ENCODE assay signal across 13 cellular contexts in the genomic region with DNA sequence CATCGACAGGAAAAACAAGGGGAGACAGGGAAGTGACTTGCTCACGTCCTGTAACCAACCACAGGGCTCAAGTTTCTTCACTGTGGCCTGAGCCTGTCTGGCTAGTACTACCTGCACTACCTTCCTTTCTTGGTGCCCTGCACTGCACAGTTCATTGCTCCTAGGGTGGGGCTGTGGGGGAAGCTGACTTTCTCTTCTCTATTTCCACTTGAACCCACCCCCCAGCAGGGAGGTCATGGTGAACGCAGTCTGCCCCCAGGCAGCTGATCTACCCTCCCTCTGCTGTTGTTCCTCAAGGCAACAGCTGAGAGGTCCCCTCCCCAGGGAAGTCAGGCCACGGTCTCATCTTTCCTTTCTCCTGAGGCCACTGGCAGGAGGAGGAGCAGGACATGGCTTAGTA.
DNase-seq lines count a peak whose midpoint lies in the region; ATAC-seq and TF ChIP-seq lines count a peak whose summit lies in the region.
"Had no signal": no experiment of that assay in that cellular context is flagged by ENCODE, and none has a peak within 500 bp of the region (broad histone marks: within the 10 kb centered on the region; RNA-seq: fewer than 3 reads in every experiment).

No MANE protein-coding gene starts in this region.

- H3K27ac ChIP-seq in upper lobe of left lung = no peak overlapping the region
- H3K27ac ChIP-seq: HL-60, VCaP had no signal

- intact Hi-C loops in mucosa of descending colon (cut with DNase I, micrococcal nuclease) = no loop called here

- DNase-seq in mucosa of descending colon (no peak), activated gamma-delta T cell treated with Interleukin-2 at 50 U/mL for 16 hours (no peak), NCI-H526 treated with DMSO at 0.1 percent for 48 hours (lab: John Stamatoyannopoulos, UW) (no peak), upper lobe of left lung (no peak)
- DNase-seq: activated T-cell treated with anti-CD3 and anti-CD28 coated beads, Interleukin-2, amount 50 U/mL, for 24 hours; NCI-H446; SHP77 had no signal

- no peak for TF ChIP-seq POLR2A in upper lobe of left lung (IDR thresholded peaks at IDR 0.05)

- no peaks in the 10 kb centered on the region for H3K27me3 ChIP-seq in upper lobe of left lung

- H3K4me3 ChIP-seq in mucosa of descending colon = no peak overlapping the region
- no peak overlapping the region for H3K4me3 ChIP-seq in upper lobe of left lung

- H3K4me1 ChIP-seq in mucosa of descending colon (ENCODE audit: low read depth) = no peaks in the 10 kb centered on the region
- H3K4me1 ChIP-seq in upper lobe of left lung = no peaks in the 10 kb centered on the region

- WGBS in upper lobe of left lung, 2 donors = 67 to 73% methylated on average over 4 of the region's 4 CpGs

- peak; percentile 81 for ATAC-seq in GM18511 (IDR thresholded peaks at IDR 0.05; ENCODE audit: unreplicated experiment)
- ATAC-seq in GM21576 (IDR thresholded peaks at IDR 0.05; ENCODE audit: unreplicated experiment) = peak; percentile 88
- ATAC-seq in HG03342 (IDR thresholded peaks at IDR 0.05; ENCODE audit: unreplicated experiment) = peak; percentile 71
- ATAC-seq in mucosa of descending colon = peak; percentile 40
- ATAC-seq in GM18873 (IDR thresholded peaks at IDR 0.05; ENCODE audit: low FRiP score, unreplicated experiment) = no peak
- ATAC-seq in upper lobe of left lung (ENCODE audit: low FRiP score in 2 of 2) = no peak

- H3K36me3 ChIP-seq in mucosa of descending colon (ENCODE audit: low read depth) (no peaks in the 10 kb centered on the region), upper lobe of left lung (no peaks in the 10 kb centered on the region)

- no peak for TF ChIP-seq EP300 in upper lobe of left lung (IDR thresholded peaks at IDR 0.05)

- TF ChIP-seq CTCF in mucosa of descending colon (IDR thresholded peaks at IDR 0.05) = no peak
- no peak for TF ChIP-seq CTCF in upper lobe of left lung (IDR thresholded peaks at IDR 0.05)

- H3K9me3 ChIP-seq in mucosa of descending colon (no peaks in the 10 kb centered on the region), upper lobe of left lung (no peaks in the 10 kb centered on the region)

Comparison
In these comparisons a context has a peak if more than half of its experiments do, and no peak if none do; other contexts are left out.
1. ATAC-seq: peak in GM18511 (single experiment), GM21576 (single experiment), HG03342 (single experiment) and mucosa of descending colon (single experiment); none in GM18873 (single experiment) and upper lobe of left lung (0 of 2).